In the genomic region with DNA sequence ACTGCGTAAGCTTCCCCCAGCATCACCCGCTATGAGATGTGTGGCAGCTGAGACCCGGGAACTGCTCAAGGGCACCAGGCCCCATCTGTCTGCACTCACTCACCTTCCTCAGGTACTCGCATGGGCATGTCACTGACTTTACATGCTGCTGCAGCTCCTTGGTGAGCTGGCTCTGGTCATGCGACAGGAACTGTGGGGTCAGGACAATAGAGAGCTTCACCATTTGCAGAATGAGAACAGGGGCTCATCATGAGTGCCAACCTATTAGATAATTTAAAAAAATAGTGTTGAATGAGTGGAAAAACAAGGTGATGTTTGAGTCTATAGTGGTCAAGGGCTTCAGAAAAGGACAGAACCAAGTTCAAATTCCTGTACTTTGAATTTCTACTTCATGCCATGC, we compare ENCODE assay signal across 2 cellular contexts. TPM values are rescaled to one million over a fixed set of nuclear protein-coding genes. Genes with fewer than 3 reads are reported as not detected.
"Had no signal": no experiment of that assay in that cellular context is flagged by ENCODE, and none has a peak within 500 bp of the region (broad histone marks: within the 10 kb centered on the region; RNA-seq: fewer than 3 reads in every experiment).

No MANE protein-coding gene starts in this region.

RNA-seq across cellular contexts. Expression of a gene that starts 0.7 kb away (rescaled TPM):
- total RNA-seq: skeletal muscle tissue had no signal
- polyA plus RNA-seq: liver had no signal
